ENCODE assay signal across 25 cellular contexts in the genomic region with DNA sequence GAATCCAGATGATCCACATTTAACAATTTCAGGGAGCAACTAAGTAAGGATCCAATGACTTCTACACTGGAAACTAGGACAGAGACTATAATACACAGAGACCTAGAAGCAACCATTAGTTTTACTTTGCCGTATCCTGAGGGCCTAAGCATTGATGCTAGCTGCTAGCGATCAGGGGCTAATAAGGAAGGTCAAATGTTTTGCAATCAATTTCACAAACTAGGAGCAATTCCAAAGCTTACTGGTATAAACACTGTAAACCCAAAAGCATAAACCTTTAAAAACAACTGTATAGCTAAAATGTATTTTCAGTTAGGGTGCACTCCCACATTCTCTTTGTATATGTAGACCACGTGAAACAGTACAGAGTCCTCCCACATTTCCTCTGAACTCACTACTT.
"Had no signal": no experiment of that assay in that cellular context is flagged by ENCODE, and none has a peak within 500 bp of the region (broad histone marks: within the 10 kb centered on the region; RNA-seq: fewer than 3 reads in every experiment).

No MANE protein-coding gene starts in this region.

- H3K27me3 Mint-ChIP-seq: activated B cell treated with CpG ODN at 0.5 μM for 24 hours; activated naive CD4-positive, alpha-beta T cell treated with anti-CD3 and anti-CD28 coated beads, Interleukin-2, amount 50 U/mL, for 24 hours; activated T-cell treated with anti-CD3 and anti-CD28 coated beads, Interleukin-2, amount 50 U/mL, for 24 hours had no signal

- H3K4me3 Mint-ChIP-seq: activated B cell treated with CpG ODN at 0.5 μM for 24 hours; activated CD4-positive, alpha-beta T cell treated with anti-CD3 and anti-CD28 coated beads, Interleukin-2, amount 10 ng/mL, durations not matched to agents 24 days and 14 days; activated CD8-positive, alpha-beta memory T cell treated with anti-CD3 and anti-CD28 coated beads, Interleukin-2, amount 10 ng/mL, durations not matched to agents 7 days and 5 days; activated naive CD4-positive, alpha-beta T cell treated with anti-CD3 and anti-CD28 coated beads, Interleukin-2, amount 50 U/mL, for 24 hours; activated T-cell treated with anti-CD3 and anti-CD28 coated beads, Interleukin-2, amount 50 U/mL, for 24 hours; activated T-helper 1 cell treated with anti-CD3 and anti-CD28 coated beads, Interleukin-12 subunit alpha, Interleukin-12 subunit beta, Interleukin-2, Interleukin-4 antibody, amounts not matched to agents 30 ng/mL and 10 ng/mL and 1 ng/mL, durations not matched to agents 14 hours and 24 hours and 36 hours; central memory CD8-positive, alpha-beta T cell; T-helper 17 cell had no signal

- ATAC-seq: activated CD8-positive, alpha-beta memory T cell treated with anti-CD3 and anti-CD28 coated beads, Interleukin-2, amount 10 ng/mL, durations not matched to agents 7 days and 5 days; body of pancreas; T-helper 17 cell had no signal

- H3K36me3 Mint-ChIP-seq: activated CD8-positive, alpha-beta memory T cell treated with anti-CD3 and anti-CD28 coated beads, Interleukin-2, amount 10 ng/mL, durations not matched to agents 7 days and 5 days; activated naive CD4-positive, alpha-beta T cell treated with anti-CD3 and anti-CD28 coated beads, Interleukin-2, amount 50 U/mL, for 24 hours had no signal

- H3K4me1 Mint-ChIP-seq: activated B cell treated with CpG ODN at 0.5 μM for 24 hours; activated CD4-positive, alpha-beta T cell treated with anti-CD3 and anti-CD28 coated beads, Interleukin-2, amount 10 ng/mL, durations not matched to agents 24 days and 14 days; activated CD8-positive, alpha-beta memory T cell treated with anti-CD3 and anti-CD28 coated beads, Interleukin-2, amount 10 ng/mL, durations not matched to agents 7 days and 5 days; activated naive CD4-positive, alpha-beta T cell treated with anti-CD3 and anti-CD28 coated beads, Interleukin-2, amount 50 U/mL, for 24 hours; central memory CD8-positive, alpha-beta T cell; T-helper 17 cell had no signal

- H3K27ac ChIP-seq: body of pancreas had no signal

- H3K27ac Mint-ChIP-seq: activated B cell treated with CpG ODN at 0.5 μM for 24 hours; activated CD4-positive, alpha-beta T cell treated with anti-CD3 and anti-CD28 coated beads, Interleukin-2, amount 10 ng/mL, durations not matched to agents 24 days and 14 days; activated CD8-positive, alpha-beta memory T cell treated with anti-CD3 and anti-CD28 coated beads, Interleukin-2, amount 10 ng/mL, durations not matched to agents 7 days and 5 days; activated naive CD4-positive, alpha-beta T cell treated with anti-CD3 and anti-CD28 coated beads, Interleukin-2, amount 50 U/mL, for 24 hours; activated T-cell treated with anti-CD3 and anti-CD28 coated beads, Interleukin-2, amount 50 U/mL, for 24 hours; activated T-helper 1 cell treated with anti-CD3 and anti-CD28 coated beads, Interleukin-12 subunit alpha, Interleukin-12 subunit beta, Interleukin-2, Interleukin-4 antibody, amounts not matched to agents 30 ng/mL and 10 ng/mL and 1 ng/mL, durations not matched to agents 14 hours and 24 hours and 36 hours; T-helper 17 cell had no signal

- H3K27me3 ChIP-seq: ascending aorta, body of pancreas had no signal

- H3K4me3 ChIP-seq: ascending aorta, body of pancreas had no signal

- H3K9me3 ChIP-seq: ascending aorta, body of pancreas had no signal

- H3K9me3 Mint-ChIP-seq: activated B cell treated with CpG ODN at 0.5 μM for 24 hours; activated CD4-positive, alpha-beta T cell treated with anti-CD3 and anti-CD28 coated beads, Interleukin-2, amount 10 ng/mL, durations not matched to agents 24 days and 14 days; activated naive CD4-positive, alpha-beta T cell treated with anti-CD3 and anti-CD28 coated beads, Interleukin-2, amount 50 U/mL, for 24 hours; activated T-cell treated with anti-CD3 and anti-CD28 coated beads, Interleukin-2, amount 50 U/mL, for 24 hours; activated T-helper 1 cell treated with anti-CD3 and anti-CD28 coated beads, Interleukin-12 subunit alpha, Interleukin-12 subunit beta, Interleukin-2, Interleukin-4 antibody, amounts not matched to agents 30 ng/mL and 10 ng/mL and 1 ng/mL, durations not matched to agents 14 hours and 24 hours and 36 hours; central memory CD8-positive, alpha-beta T cell had no signal

- DNase-seq: activated B cell treated with CpG ODN at 0.5 μM for 24 hours; activated CD4-positive, alpha-beta T cell treated with anti-CD3 and anti-CD28 coated beads for 1 hour; activated CD4-positive, alpha-beta T cell treated with anti-CD3 and anti-CD28 coated beads, Interleukin-2, amount 10 ng/mL, durations not matched to agents 24 days and 14 days; activated CD4-positive, alpha-beta T cell treated with anti-CD3 and anti-CD28 coated beads, Interleukin-2, amount 50 U/mL, for 48 hours; activated CD8-positive, alpha-beta memory T cell treated with anti-CD3 and anti-CD28 coated beads, Interleukin-2, amount 10 ng/mL, durations not matched to agents 7 days and 5 days; activated effector memory CD4-positive, alpha-beta T cell treated with Interleukin-2 at 50 U/mL for 16 hours; activated naive CD4-positive, alpha-beta T cell; activated T-cell treated with anti-CD3 and anti-CD28 coated beads, Interleukin-2, amount 50 U/mL, for 24 hours; amniotic stem cell; body of pancreas; Karpas-422; NCI-H1092; NCI-H1417; NCI-H1930; NCI-H2171 treated with DMSO at 0.1 percent for 48 hours; NCI-H226; NCI-H526; NCI-H82; SIG-M5; T-helper 17 cell; T-helper 9 cell had no signal

- H3K4me1 ChIP-seq: body of pancreas had no signal
